ENCODE assay signal across 29 cellular contexts in genomic region chr4:98748609-98749008, GRCh38.
"Had no signal": no experiment of that assay in that cellular context is flagged by ENCODE, and none has a peak within 500 bp of the region (broad histone marks: within the 10 kb centered on the region; RNA-seq: fewer than 3 reads in every experiment).

No MANE protein-coding gene starts in this region.

- ATAC-seq: activated naive CD8-positive, alpha-beta T cell treated with anti-CD3 and anti-CD28 coated beads, Interleukin-2, amount 50 U/mL, for 24 hours; gastroesophageal sphincter; left cardiac atrium; left ventricle myocardium superior had no signal

- H3K4me1 Mint-ChIP-seq: activated CD4-positive, alpha-beta memory T cell treated with anti-CD3 and anti-CD28 coated beads, Interleukin-2, amount 10 ng/mL, durations not matched to agents 7 days and 5 days; activated CD4-positive, alpha-beta T cell treated with anti-CD3 and anti-CD28 coated beads, Interleukin-2, amount 10 ng/mL, durations not matched to agents 7 days and 5 days; activated naive CD8-positive, alpha-beta T cell treated with anti-CD3 and anti-CD28 coated beads, Interleukin-2, amount 50 U/mL, for 24 hours; naive B cell had no signal

- H3K27me3 Mint-ChIP-seq: activated CD4-positive, alpha-beta memory T cell treated with anti-CD3 and anti-CD28 coated beads, Interleukin-2, amount 10 ng/mL, durations not matched to agents 7 days and 5 days; activated CD4-positive, alpha-beta T cell treated with anti-CD3 and anti-CD28 coated beads, Interleukin-2, amount 10 ng/mL, durations not matched to agents 7 days and 5 days; activated naive CD4-positive, alpha-beta T cell treated with anti-CD3 and anti-CD28 coated beads, Interleukin-2, amount 50 U/mL, for 24 hours; activated naive CD8-positive, alpha-beta T cell treated with anti-CD3 and anti-CD28 coated beads, Interleukin-2, amount 50 U/mL, for 24 hours; naive B cell had no signal

- H3K27me3 ChIP-seq: breast epithelium, gastroesophageal sphincter, right atrium auricular region, spleen, transverse colon had no signal

- H3K36me3 ChIP-seq: breast epithelium, gastroesophageal sphincter, right atrium auricular region, spleen, transverse colon had no signal

- H3K4me3 Mint-ChIP-seq: activated CD4-positive, alpha-beta memory T cell treated with anti-CD3 and anti-CD28 coated beads, Interleukin-2, amount 10 ng/mL, durations not matched to agents 7 days and 5 days; activated CD4-positive, alpha-beta T cell treated with anti-CD3 and anti-CD28 coated beads, Interleukin-2, amount 10 ng/mL, durations not matched to agents 7 days and 5 days; activated naive CD4-positive, alpha-beta T cell treated with anti-CD3 and anti-CD28 coated beads, Interleukin-2, amount 50 U/mL, for 24 hours; activated naive CD8-positive, alpha-beta T cell treated with anti-CD3 and anti-CD28 coated beads, Interleukin-2, amount 50 U/mL, for 24 hours; mesothelial cell of epicardium; naive B cell; nephron progenitor cell; T-helper 1 cell treated with Interleukin-12 subunit alpha and Interleukin-12 subunit beta and Interleukin-4 antibody, amounts not matched to agents 30 μg/mL and 1 μg/mL, for 36 hours; WTC11 had no signal

- H3K36me3 Mint-ChIP-seq: activated naive CD4-positive, alpha-beta T cell treated with anti-CD3 and anti-CD28 coated beads, Interleukin-2, amount 50 U/mL, for 24 hours; mesothelial cell of epicardium; naive B cell; WTC11 had no signal

- H3K27ac Mint-ChIP-seq: activated CD4-positive, alpha-beta memory T cell treated with anti-CD3 and anti-CD28 coated beads, Interleukin-2, amount 10 ng/mL, durations not matched to agents 7 days and 5 days; activated CD4-positive, alpha-beta T cell treated with anti-CD3 and anti-CD28 coated beads, Interleukin-2, amount 10 ng/mL, durations not matched to agents 7 days and 5 days; activated naive CD4-positive, alpha-beta T cell treated with anti-CD3 and anti-CD28 coated beads, Interleukin-2, amount 50 U/mL, for 24 hours; activated naive CD8-positive, alpha-beta T cell treated with anti-CD3 and anti-CD28 coated beads, Interleukin-2, amount 50 U/mL, for 24 hours; activated T-helper 2 cell treated with anti-CD3 and anti-CD28 coated beads, Interferon-gamma antibody, Interleukin-2, Interleukin-4, amounts not matched to agents 10 μg/mL and 5 μg/mL and 100 μg/mL, durations not matched to agents 14 hours and 24 hours and 36 hours; T-helper 1 cell treated with Interleukin-12 subunit alpha and Interleukin-12 subunit beta and Interleukin-4 antibody, amounts not matched to agents 30 μg/mL and 1 μg/mL, for 36 hours; WTC11 had no signal

- H3K4me1 ChIP-seq: breast epithelium, gastroesophageal sphincter, right atrium auricular region, spleen had no signal

- H3K4me3 ChIP-seq: breast epithelium, gastroesophageal sphincter, right atrium auricular region, spleen, transverse colon had no signal

- H3K9me3 ChIP-seq: breast epithelium, gastroesophageal sphincter, right atrium auricular region, spleen, transverse colon had no signal

- H3K27ac ChIP-seq: breast epithelium, gastroesophageal sphincter, right atrium auricular region, spleen had no signal

- H3K9me3 Mint-ChIP-seq: activated CD4-positive, alpha-beta memory T cell treated with anti-CD3 and anti-CD28 coated beads, Interleukin-2, amount 10 ng/mL, durations not matched to agents 7 days and 5 days; activated naive CD4-positive, alpha-beta T cell treated with anti-CD3 and anti-CD28 coated beads, Interleukin-2, amount 50 U/mL, for 24 hours; activated naive CD8-positive, alpha-beta T cell treated with anti-CD3 and anti-CD28 coated beads, Interleukin-2, amount 50 U/mL, for 24 hours; activated T-helper 2 cell treated with anti-CD3 and anti-CD28 coated beads, Interferon-gamma antibody, Interleukin-2, Interleukin-4, amounts not matched to agents 10 μg/mL and 5 μg/mL and 100 μg/mL, durations not matched to agents 14 hours and 24 hours and 36 hours; mesothelial cell of epicardium; naive B cell; nephron progenitor cell; T-helper 1 cell treated with Interleukin-12 subunit alpha and Interleukin-12 subunit beta and Interleukin-4 antibody, amounts not matched to agents 30 μg/mL and 1 μg/mL, for 36 hours had no signal

- FAIRE-seq: colon, keratinocyte had no signal

- DNase-seq: activated CD4-positive, alpha-beta memory T cell treated with anti-CD3 and anti-CD28 coated beads, Interleukin-2, amount 10 ng/mL, durations not matched to agents 7 days and 5 days; activated CD4-positive, alpha-beta T cell treated with anti-CD3 and anti-CD28 coated beads for 1 hour; activated CD4-positive, alpha-beta T cell treated with anti-CD3 and anti-CD28 coated beads, Interleukin-2, amount 10 ng/mL, durations not matched to agents 7 days and 5 days; activated naive CD8-positive, alpha-beta T cell treated with anti-CD3 and anti-CD28 coated beads, Interleukin-2, amount 50 U/mL, for 24 hours; activated T-cell treated with anti-CD3 and anti-CD28 coated beads, Interleukin-2, amount 50 U/mL, for 48 hours; amygdala; central memory CD4-positive, alpha-beta T cell; effector CD8-positive, alpha-beta T cell; erythroblast; head of caudate nucleus; hippocampal formation; left cardiac atrium; left ventricle myocardium superior; naive B cell; nephron progenitor cell; occipital lobe; spleen; stimulated activated naive CD4-positive, alpha-beta T cell treated with Interleukin-2 at 50 U/mL for 16 hours; transverse colon had no signal
